Comparison of ENCODE assay signal across 9 cellular contexts in genomic region chr9:79129865-79130480, GRCh38.
A peak's percentile ranks its signal among the peaks of the same experiment; 100 is the strongest.
DNase-seq lines count a peak whose midpoint lies in the region; ATAC-seq, FAIRE-seq and TF ChIP-seq lines count a peak whose summit lies in the region.
"Had no signal": no experiment of that assay in that cellular context is flagged by ENCODE, and none has a peak within 500 bp of the region (broad histone marks: within the 10 kb centered on the region; RNA-seq: fewer than 3 reads in every experiment).

No MANE protein-coding gene starts in this region.

- H3K36me3 ChIP-seq in SK-N-SH (replicated peaks in 1 of 2; ENCODE audit: control insufficient read depth in 1 of 2, insufficient read depth in 2 of 2, low read length in 1 of 2) (peaks cover 0 to 5% of the 10 kb centered on the region in 2 experiments), endothelial cell of umbilical vein (ENCODE audit: control insufficient read depth in 2 of 2, extremely low read depth in 1 of 2, insufficient read depth in 2 of 2, low read length in 2 of 2) (no peaks in the 10 kb centered on the region)

- no peaks in the 10 kb centered on the region for H4K20me1 ChIP-seq in SK-N-SH (ENCODE audit: insufficient read depth)
- no peaks in the 10 kb centered on the region for H4K20me1 ChIP-seq in endothelial cell of umbilical vein (replicated peaks; ENCODE audit: control insufficient read depth, extremely low read depth, insufficient read depth, low read length)

- peak; percentile 38 for FAIRE-seq in endothelial cell of umbilical vein (lab: Jason Lieb, UNC)

- no peak for TF ChIP-seq EP300 in SK-N-SH (IDR thresholded peaks at IDR 0.05; ENCODE audit: borderline replicate concordance in 1 of 2, low read depth in 1 of 2, low read length in 1 of 2)

- TF ChIP-seq RAD21 in SK-N-SH (IDR thresholded peaks at IDR 0.05; ENCODE audit: low read length) = peak; percentile 89

- H3F3A ChIP-seq in SK-N-SH (replicated peaks; ENCODE audit: insufficient read depth) = no peaks in the 10 kb centered on the region

- TF ChIP-seq CTCF in LNCAP (IDR thresholded peaks at IDR 0.05) (peak; percentile 89), SK-N-SH (IDR thresholded peaks at IDR 0.05) (peak; percentile 95), endothelial cell of umbilical vein (IDR thresholded peaks at IDR 0.05; ENCODE audit: extremely low read depth in 1 of 2, insufficient read depth in 1 of 2, low read depth in 1 of 2, low read length in 2 of 2) (peak; percentile 80 to 86), mesothelial cell of epicardium (IDR thresholded peaks at IDR 0.05; ENCODE audit: unreplicated experiment) (peak; percentile 78)

- no peak overlapping the region for H3K9ac ChIP-seq in SK-N-SH
- H3K9ac ChIP-seq in endothelial cell of umbilical vein (replicated peaks; ENCODE audit: extremely low read depth, insufficient read depth, low read length) = no peak overlapping the region

- H3K4me2 ChIP-seq in SK-N-SH = no peak overlapping the region
- no peak overlapping the region for H3K4me2 ChIP-seq in endothelial cell of umbilical vein (ENCODE audit: insufficient read depth, low read length)

- H3K9me3 ChIP-seq in SK-N-SH = no peaks in the 10 kb centered on the region
- H3K9me3 ChIP-seq in endothelial cell of umbilical vein (replicated peaks; ENCODE audit: control insufficient read depth, insufficient read depth, low read length) = no peaks in the 10 kb centered on the region

- dilution Hi-C loops in endothelial cell of umbilical vein (cut with MboI; ENCODE audit: extremely low pct_ligation_motif_present, low sequenced_read_pairs) = no loop called here

- H3K4me1 ChIP-seq in SK-N-SH (ENCODE audit: control insufficient read depth in 1 of 2, insufficient read depth in 2 of 2, low read depth in 1 of 2, low read length in 1 of 2) (peaks cover 4 to 26% of the 10 kb centered on the region in 2 experiments; a peak in 3 of 4 replicates), endothelial cell of umbilical vein (ENCODE audit: control insufficient read depth, extremely low read depth, insufficient read depth, low read length) (no peaks in the 10 kb centered on the region)

- ATAC-seq in GM19395 (IDR thresholded peaks at IDR 0.05; ENCODE audit: unreplicated experiment) = no peak
- ATAC-seq in GM19452 (IDR thresholded peaks at IDR 0.05; ENCODE audit: unreplicated experiment) = no peak

- DNase-seq in GM04504 (ENCODE audit: low read depth) (peak; percentile 50), SK-N-SH (peak; percentile 42), endothelial cell of umbilical vein (ENCODE audit: low read depth, low spot score) (peak; percentile 58), mesothelial cell of epicardium (ENCODE audit: low spot score in 2 of 2, unreplicated experiment in 2 of 2) (peak in 1 of 2 experiments; percentile 78), NCI-H187 (lab: John Stamatoyannopoulos, UW) (no peak)
- DNase-seq: activated B cell treated with CpG ODN at 0.5 μM for 24 hours had no signal

- TF ChIP-seq POLR2A in endothelial cell of umbilical vein (IDR thresholded peaks at IDR 0.05; ENCODE audit: low read depth, low read length) = no peak

- H3K36me3 Mint-ChIP-seq in mesothelial cell of epicardium = no peaks in the 10 kb centered on the region

- peaks cover 31% of the 10 kb centered on the region for H3K27me3 Mint-ChIP-seq in mesothelial cell of epicardium (ENCODE audit: low read depth)

- H2AFZ ChIP-seq in SK-N-SH (ENCODE audit: low read depth) (no peak overlapping the region), endothelial cell of umbilical vein (ENCODE audit: low read depth, low read length) (no peak overlapping the region)

- H3K9me2 ChIP-seq in SK-N-SH = no peaks in the 10 kb centered on the region

- no peak overlapping the region for H3K4me3 Mint-ChIP-seq in mesothelial cell of epicardium
- H3K4me3 Mint-ChIP-seq: activated B cell treated with CpG ODN at 0.5 μM for 24 hours had no signal

- POLR2A ChIA-PET in SK-N-SH (lab: Yijun Ruan, JAX) (no interaction called here), endothelial cell of umbilical vein (lab: Charles Lee) (no interaction called here)

- CTCF ChIA-PET in SK-N-SH (lab: Yijun Ruan, JAX) = interaction anchor here (0.6 to 3.2 kb wide), 31 partner anchors 9 to 1721 kb away, joined by 3 to 17 read pairs (median 4); partner anchors contain the start of gene TLE4
- CTCF ChIA-PET in endothelial cell of umbilical vein (lab: Charles Lee) = interaction anchor here (0.7 to 3.6 kb wide), 35 partner anchors 10 to 1046 kb away, joined by 3 to 29 read pairs (median 3); no protein-coding TSS in a partner anchor

- H3K9me3 Mint-ChIP-seq in mesothelial cell of epicardium = peaks cover 6% of the 10 kb centered on the region
- H3K9me3 Mint-ChIP-seq: activated B cell treated with CpG ODN at 0.5 μM for 24 hours had no signal

- no peaks in the 10 kb centered on the region for H3K9me1 ChIP-seq in endothelial cell of umbilical vein (replicated peaks; ENCODE audit: control insufficient read depth, extremely low read depth, insufficient read depth, low read length)

- intact Hi-C loops in endothelial cell of umbilical vein (cut with micrococcal nuclease) = loop anchor here (1.0 to 5.0 kb wide), 5 partner anchors 102 to 1047 kb away; partner anchors contain the start of gene TLE4

- no TSS peak for BruUV-seq in endothelial cell of umbilical vein (replicated peaks; lab: Mats Ljungman, UMichigan)

- no peaks in the 10 kb centered on the region for H3K79me2 ChIP-seq in SK-N-SH (ENCODE audit: insufficient read depth)
- no peaks in the 10 kb centered on the region for H3K79me2 ChIP-seq in endothelial cell of umbilical vein (ENCODE audit: control insufficient read depth, insufficient read depth, low read length)

- WGBS in SK-N-SH (ENCODE audit: low lambda C conversion rate) = 48% methylated on average over 8 of the region's 8 CpGs

- H3K27ac ChIP-seq in SK-N-SH (ENCODE audit: low read depth in 2 of 2, low read length in 1 of 2) (peak overlapping the region in 1 of 2 experiments; percentile 47; a peak in 2 of 4 replicates), endothelial cell of umbilical vein (ENCODE audit: insufficient read depth, low read depth, low read length) (no peak overlapping the region)

- H3K27ac Mint-ChIP-seq in mesothelial cell of epicardium = no peak overlapping the region
- H3K27ac Mint-ChIP-seq: activated B cell treated with CpG ODN at 0.5 μM for 24 hours had no signal

- peaks cover 4% of the 10 kb centered on the region for H3K4me1 Mint-ChIP-seq in mesothelial cell of epicardium

- H3K4me3 ChIP-seq in SK-N-SH (ENCODE audit: low read depth in 2 of 2, low read length in 1 of 2) (peak overlapping the region in 1 of 2 experiments; percentile 30; a peak in 1 of 4 replicates), endothelial cell of umbilical vein (replicated peaks in 1 of 3; ENCODE audit: insufficient read depth in 1 of 3, low read depth in 1 of 3, low read length in 3 of 3) (no peak overlapping the region)

- H3K27me3 ChIP-seq in SK-N-SH (ENCODE audit: insufficient read depth) (no peaks in the 10 kb centered on the region), endothelial cell of umbilical vein (ENCODE audit: control insufficient read depth in 2 of 2, insufficient read depth in 2 of 2, low read length in 2 of 2) (no peaks in the 10 kb centered on the region)

TF ChIP-seq in SK-N-SH, 30 proteins besides CTCF, POLR2A, EP300 and RAD21 (continues in another document):
- no peak for TF ChIP-seq JUND (IDR thresholded peaks at IDR 0.05)
- TF ChIP-seq RFX5 (IDR thresholded peaks at IDR 0.05; ENCODE audit: low read length) = no peak
- TF ChIP-seq, protein P1, sequence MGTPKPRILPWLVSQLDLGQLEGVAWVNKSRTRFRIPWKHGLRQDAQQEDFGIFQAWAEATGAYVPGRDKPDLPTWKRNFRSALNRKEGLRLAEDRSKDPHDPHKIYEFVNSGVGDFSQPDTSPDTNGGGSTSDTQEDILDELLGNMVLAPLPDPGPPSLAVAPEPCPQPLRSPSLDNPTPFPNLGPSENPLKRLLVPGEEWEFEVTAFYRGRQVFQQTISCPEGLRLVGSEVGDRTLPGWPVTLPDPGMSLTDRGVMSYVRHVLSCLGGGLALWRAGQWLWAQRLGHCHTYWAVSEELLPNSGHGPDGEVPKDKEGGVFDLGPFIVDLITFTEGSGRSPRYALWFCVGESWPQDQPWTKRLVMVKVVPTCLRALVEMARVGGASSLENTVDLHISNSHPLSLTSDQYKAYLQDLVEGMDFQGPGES (IDR thresholded peaks at IDR 0.05; ENCODE audit: low read depth, low read length) = no peak
- TF ChIP-seq CHD2 (IDR thresholded peaks at IDR 0.05; ENCODE audit: low read length, partially characterized antibody) = no peak
- TF ChIP-seq FOXJ3 (CRISPR knock-in tag; IDR thresholded peaks at IDR 0.05) = no peak
- TF ChIP-seq YY1 (IDR thresholded peaks at IDR 0.05; ENCODE audit: low read depth) = no peak
- TF ChIP-seq MXI1 (IDR thresholded peaks at IDR 0.05; ENCODE audit: low read depth, low read length) = no peak
- peak; percentile 39 for TF ChIP-seq GATA2 (CRISPR knock-in tag; IDR thresholded peaks at IDR 0.05)

TF ChIP-seq in endothelial cell of umbilical vein, 7 proteins besides CTCF, POLR2A, EP300 and RAD21:
- no peak for TF ChIP-seq JUN (IDR thresholded peaks at IDR 0.05; ENCODE audit: borderline replicate concordance, insufficient read depth, insufficient read length, low read depth)
- no peak for TF ChIP-seq EZH2 (IDR thresholded peaks at IDR 0.05; ENCODE audit: borderline replicate concordance, low read depth, low read length, severe bottlenecking)
- TF ChIP-seq GATA2 (IDR thresholded peaks at IDR 0.05; ENCODE audit: insufficient read depth, insufficient read length, low read depth, low read length) = no peak
- TF ChIP-seq MAX (IDR thresholded peaks at IDR 0.05; ENCODE audit: insufficient read depth, insufficient read length) = no peak
- no peak for TF ChIP-seq FOS (IDR thresholded peaks at IDR 0.05; ENCODE audit: borderline replicate concordance, insufficient read depth, low read length)
- no peak for TF ChIP-seq MYC (IDR thresholded peaks at IDR 0.05; ENCODE audit: low read depth, low read length)
- no peak for TF ChIP-seq POLR2AphosphoS5 (IDR thresholded peaks at IDR 0.05; ENCODE audit: insufficient read depth, low read depth, low read length)

Comparison
In these comparisons a context has a peak if more than half of its experiments do, and no peak if none do; other contexts are left out.
1. DNase-seq: peak in GM04504 (single experiment), SK-N-SH (single experiment) and endothelial cell of umbilical vein (single experiment); none in NCI-H187 (0 of 2).
2. Peak in every context shown above with its lines, with median percentiles within 50 percentile points of each other: CTCF ChIP-seq.